Comparison of ENCODE assay signal across 27 cellular contexts in the genomic region with DNA sequence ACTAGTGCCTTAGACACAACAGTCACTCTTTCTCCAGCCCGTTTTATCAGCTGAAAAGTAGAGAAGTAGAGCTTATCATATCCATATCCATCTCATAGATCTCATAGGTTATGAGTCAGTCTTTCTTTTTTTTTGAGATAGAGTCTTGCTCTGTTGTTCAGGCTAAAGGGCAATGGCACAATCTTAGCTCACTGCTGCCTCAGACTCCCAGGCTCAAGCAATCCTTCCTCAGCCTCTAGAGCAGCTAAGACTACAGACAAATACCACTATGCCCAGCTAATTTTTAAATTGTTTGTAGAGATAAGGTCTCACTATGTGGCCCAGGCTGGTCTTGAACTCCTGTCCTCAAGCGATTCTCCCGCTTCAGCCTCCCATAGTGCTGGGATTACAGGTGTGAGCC.
"Had no signal": no experiment of that assay in that cellular context is flagged by ENCODE, and none has a peak within 500 bp of the region (broad histone marks: within the 10 kb centered on the region; RNA-seq: fewer than 3 reads in every experiment).

No MANE protein-coding gene starts in this region.

- H3K27ac Mint-ChIP-seq: naive thymus-derived CD4-positive, alpha-beta T cell; natural killer cell; nephron; progenitor cell of endocrine pancreas; stimulated activated effector memory CD8-positive, alpha-beta T cell treated with anti-CD3 and anti-CD28 coated beads, Interleukin-12 subunit alpha, Interleukin-12 subunit beta, amount 100 ng/mL, for 72 hours; stimulated activated naive B cell treated with anti-CD40 and anti-IgM and Interleukin-4, amounts not matched to agents 10 μg/mL and 1 μg/mL and 100 μg/mL, for 72 hours; stimulated activated naive CD8-positive, alpha-beta T cell treated with anti-CD3 and anti-CD28 coated beads, Interleukin-15, Interleukin-2, amounts not matched to agents 100 ng/mL and 50 ng/mL, for 24 hours; type B pancreatic cell had no signal

- DNase-seq: naive thymus-derived CD4-positive, alpha-beta T cell; natural killer cell; occipital lobe; ovary; posterior cingulate gyrus; psoas muscle; right lobe of liver; stimulated activated CD4-positive, alpha-beta T cell treated with anti-CD3 and anti-CD28 coated beads, Interleukin-15, amount 100 ng/mL, for 24 hours; stimulated activated CD4-positive, alpha-beta T cell treated with anti-CD3 and anti-CD28 coated beads, Interleukin-2, amount 100 ng/mL, for 24 hours; stimulated activated CD4-positive, alpha-beta T cell treated with anti-CD3 and anti-CD28 coated beads, Interleukin-2, amount 100 ng/mL, for 48 hours; stimulated activated CD4-positive, alpha-beta T cell treated with anti-CD3 and anti-CD28 coated beads, Interleukin-4, amount 100 ng/mL, for 24 hours; stimulated activated naive B cell treated with anti-CD40 and anti-IgM and Interleukin-4, amounts not matched to agents 10 μg/mL and 1 μg/mL and 100 μg/mL, for 72 hours; stimulated activated naive CD4-positive, alpha-beta T cell treated with Interleukin-2 at 50 U/mL for 16 hours; stomach; thyroid gland; upper lobe of right lung; uterus had no signal

- H3K9me3 Mint-ChIP-seq: natural killer cell; nephron; stimulated activated effector memory CD8-positive, alpha-beta T cell treated with anti-CD3 and anti-CD28 coated beads, Interleukin-12 subunit alpha, Interleukin-12 subunit beta, amount 100 ng/mL, for 72 hours; stimulated activated naive B cell treated with anti-CD40 and anti-IgM and Interleukin-4, amounts not matched to agents 10 μg/mL and 1 μg/mL and 100 μg/mL, for 72 hours; stimulated activated naive CD8-positive, alpha-beta T cell treated with anti-CD3 and anti-CD28 coated beads, Interleukin-15, Interleukin-2, amounts not matched to agents 100 ng/mL and 50 ng/mL, for 24 hours; type B pancreatic cell had no signal

- H3K9me3 ChIP-seq: ovary, psoas muscle, right lobe of liver, stomach, thoracic aorta, thyroid gland, tibial nerve, upper lobe of right lung, uterus had no signal

- H3K4me3 ChIP-seq: ovary, psoas muscle, right lobe of liver, skin epidermis, stomach, thoracic aorta, thyroid gland, tibial nerve, upper lobe of right lung, uterus had no signal

- ATAC-seq: naive thymus-derived CD4-positive, alpha-beta T cell; natural killer cell; psoas muscle; right cardiac atrium; right lobe of liver; stimulated activated effector memory CD8-positive, alpha-beta T cell treated with anti-CD3 and anti-CD28 coated beads, Interleukin-12 subunit alpha, Interleukin-12 subunit beta, amount 100 ng/mL, for 72 hours; stimulated activated naive B cell treated with anti-CD40 and anti-IgM and Interleukin-4, amounts not matched to agents 10 μg/mL and 1 μg/mL and 100 μg/mL, for 72 hours; upper lobe of right lung had no signal

- H3K4me1 Mint-ChIP-seq: natural killer cell; stimulated activated effector memory CD8-positive, alpha-beta T cell treated with anti-CD3 and anti-CD28 coated beads, Interleukin-12 subunit alpha, Interleukin-12 subunit beta, amount 100 ng/mL, for 72 hours had no signal

- H3K4me3 Mint-ChIP-seq: natural killer cell; stimulated activated effector memory CD8-positive, alpha-beta T cell treated with anti-CD3 and anti-CD28 coated beads, Interleukin-12 subunit alpha, Interleukin-12 subunit beta, amount 100 ng/mL, for 72 hours; stimulated activated naive B cell treated with anti-CD40 and anti-IgM and Interleukin-4, amounts not matched to agents 10 μg/mL and 1 μg/mL and 100 μg/mL, for 72 hours; stimulated activated naive CD8-positive, alpha-beta T cell treated with anti-CD3 and anti-CD28 coated beads, Interleukin-15, Interleukin-2, amounts not matched to agents 100 ng/mL and 50 ng/mL, for 24 hours; type B pancreatic cell had no signal

- H3K27ac ChIP-seq: ovary, parathyroid adenoma, psoas muscle, right lobe of liver, skin epidermis, stomach, thoracic aorta, thyroid gland, tibial nerve, upper lobe of right lung, uterus had no signal

- H3K36me3 Mint-ChIP-seq: naive thymus-derived CD4-positive, alpha-beta T cell; natural killer cell; stimulated activated effector memory CD8-positive, alpha-beta T cell treated with anti-CD3 and anti-CD28 coated beads, Interleukin-12 subunit alpha, Interleukin-12 subunit beta, amount 100 ng/mL, for 72 hours; stimulated activated naive B cell treated with anti-CD40 and anti-IgM and Interleukin-4, amounts not matched to agents 10 μg/mL and 1 μg/mL and 100 μg/mL, for 72 hours; type B pancreatic cell had no signal

- H2AFZ ChIP-seq: parathyroid adenoma had no signal

- H3K36me3 ChIP-seq: ovary, right lobe of liver, stomach, thoracic aorta, thyroid gland, tibial nerve, upper lobe of right lung, uterus had no signal

- H3K9ac ChIP-seq: parathyroid adenoma had no signal

- H3K27me3 ChIP-seq: ovary, right lobe of liver, thyroid gland, tibial nerve, upper lobe of right lung, uterus had no signal
